ENCODE assay signal across 10 cellular contexts in genomic region chr17:10754109-10754508, GRCh38. TPM values are rescaled to one million over a fixed set of nuclear protein-coding genes. Genes with fewer than 3 reads are reported as not detected.
DNase-seq lines count a peak whose midpoint lies in the region; ATAC-seq, FAIRE-seq and TF ChIP-seq lines count a peak whose summit lies in the region.
"Had no signal": no experiment of that assay in that cellular context is flagged by ENCODE, and none has a peak within 500 bp of the region (broad histone marks: within the 10 kb centered on the region; RNA-seq: fewer than 3 reads in every experiment).

No MANE protein-coding gene starts in this region.

- H3K9me3 ChIP-seq in A549 (no peaks in the 10 kb centered on the region), RWPE2 (ENCODE audit: severe bottlenecking) (no peaks in the 10 kb centered on the region)
- H3K9me3 ChIP-seq: HAP-1 had no signal

- DNase-seq in A549 (ENCODE audit: low read depth in 1 of 2, low spot score in 1 of 2) (peak; percentile 72 to 80), GM12864 (ENCODE audit: low read depth) (no peak), RWPE2 (ENCODE audit: low spot score) (no peak), fibroblast of villous mesenchyme (ENCODE audit: low read depth) (peak; percentile 28), nucleus accumbens (lab: John Stamatoyannopoulos, UW) (no peak), SKM-1 (lab: John Stamatoyannopoulos, UW; ENCODE audit: unreplicated experiment) (no peak)
- no peak for DNase-seq in T-helper 2 cell treated with Interferon-gamma antibody and Interleukin-4, amounts not matched to agents 5 μg/mL and 100 μg/mL, for 36 hours (ENCODE audit: low spot score)

- 0% methylated on average over 2 of the region's 2 CpGs for WGBS in A549 (ENCODE audit: missing lambda C conversion rate)

- no peaks in the 10 kb centered on the region for H3K27me3 ChIP-seq in RWPE2 (ENCODE audit: insufficient read depth, poor library complexity, severe bottlenecking)

- H3K9me3 Mint-ChIP-seq in T-helper 2 cell treated with Interferon-gamma antibody and Interleukin-4, amounts not matched to agents 5 μg/mL and 100 μg/mL, for 36 hours = no peaks in the 10 kb centered on the region

- no peak overlapping the region for H3K4me3 Mint-ChIP-seq in T-helper 2 cell treated with Interferon-gamma antibody and Interleukin-4, amounts not matched to agents 5 μg/mL and 100 μg/mL, for 36 hours

- peak; percentile 80 for FAIRE-seq in A549 (lab: Jason Lieb, UNC)

- H3K4me1 ChIP-seq in A549 = no peaks in the 10 kb centered on the region
- no peaks in the 10 kb centered on the region for H3K4me1 ChIP-seq in RWPE2 (ENCODE audit: insufficient read depth, poor library complexity, severe bottlenecking)
- H3K4me1 ChIP-seq: HAP-1 had no signal

- no peaks in the 10 kb centered on the region for H3K36me3 ChIP-seq in RWPE2 (ENCODE audit: low read depth)
- H3K36me3 ChIP-seq: HAP-1 had no signal

- TF ChIP-seq EP300 in A549 (IDR thresholded peaks at IDR 0.05) = no peak

- no peaks in the 10 kb centered on the region for H3K4me1 Mint-ChIP-seq in T-helper 2 cell treated with Interferon-gamma antibody and Interleukin-4, amounts not matched to agents 5 μg/mL and 100 μg/mL, for 36 hours (ENCODE audit: low read depth)

- H3K4me3 ChIP-seq in A549 (no peak overlapping the region), GM12864 (ENCODE audit: low read depth, low read length) (no peak overlapping the region), RWPE2 (ENCODE audit: severe bottlenecking) (no peak overlapping the region), fibroblast of villous mesenchyme (ENCODE audit: low read depth, low read length) (no peak overlapping the region)
- H3K4me3 ChIP-seq: HAP-1, skin epidermis had no signal

- TF ChIP-seq RAD21 in A549 (conservative IDR thresholded peaks at IDR 0.05 in 1 of 2, IDR thresholded peaks at IDR 0.05 in 1 of 2) = peak; percentile 43 to 47; a peak in 4 of 5 replicates

- no peaks in the 10 kb centered on the region for H3K36me3 Mint-ChIP-seq in T-helper 2 cell treated with Interferon-gamma antibody and Interleukin-4, amounts not matched to agents 5 μg/mL and 100 μg/mL, for 36 hours (ENCODE audit: low read depth)

- no peak overlapping the region for H3K27ac Mint-ChIP-seq in T-helper 2 cell treated with Interferon-gamma antibody and Interleukin-4, amounts not matched to agents 5 μg/mL and 100 μg/mL, for 36 hours

- no peak overlapping the region for H3K27ac ChIP-seq in A549
- H3K27ac ChIP-seq in RWPE2 (ENCODE audit: poor library complexity, severe bottlenecking) = no peak overlapping the region
- H3K27ac ChIP-seq: skin epidermis had no signal

- POLR2A ChIA-PET in A549 (lab: Yijun Ruan, JAX) = no interaction called here

- no peaks in the 10 kb centered on the region for H3K27me3 Mint-ChIP-seq in T-helper 2 cell treated with Interferon-gamma antibody and Interleukin-4, amounts not matched to agents 5 μg/mL and 100 μg/mL, for 36 hours (ENCODE audit: low read depth)

- ATAC-seq in A549 (peak; percentile 67 to 86; a peak in 4 of 6 replicates), RWPE2 (ENCODE audit: low read depth) (no peak), GM21723 (IDR thresholded peaks at IDR 0.05; ENCODE audit: unreplicated experiment) (no peak)

- H3K4me2 ChIP-seq in A549 = no peak overlapping the region

- no peak for TF ChIP-seq POLR2A in A549 (IDR thresholded peaks at IDR 0.05; ENCODE audit: low read length)

- peak; percentile 61 for TF ChIP-seq CTCF in A549 (IDR thresholded peaks at IDR 0.05)
- peak; percentile 65 for TF ChIP-seq CTCF in GM12864 (IDR thresholded peaks at IDR 0.05; ENCODE audit: low read depth, low read length, missing control alignments)
- peak; percentile 40 for TF ChIP-seq CTCF in RWPE2 (IDR thresholded peaks at IDR 0.05; ENCODE audit: poor library complexity, severe bottlenecking)
- peak; percentile 37 for TF ChIP-seq CTCF in fibroblast of villous mesenchyme (IDR thresholded peaks at IDR 0.05; ENCODE audit: insufficient read depth, low read depth, low read length)

- CTCF ChIA-PET in A549 (lab: Yijun Ruan, JAX) = interaction anchor here (0.7 to 3.2 kb wide), 10 partner anchors 11 to 393 kb away, joined by 3 to 24 read pairs (median 3); no protein-coding TSS in a partner anchor

TF ChIP-seq in A549, 52 proteins besides CTCF, POLR2A, EP300 and RAD21:
- no peak for TF ChIP-seq HOXB13 (CRISPR knock-in tag; IDR thresholded peaks at IDR 0.05; ENCODE audit: low read depth)
- TF ChIP-seq ZFP36 (IDR thresholded peaks at IDR 0.05; ENCODE audit: borderline replicate concordance, partially characterized antibody) = peak; percentile 95
- TF ChIP-seq SMC3 (IDR thresholded peaks at IDR 0.05) = peak; percentile 61

RNA-seq across cellular contexts. Expression of gene TMEM220, which starts 24.3 kb away (rescaled TPM):
- polyA plus RNA-seq in A549 (2011; rRNA removed) (6.0 and 6.3 TPM in 2 replicates), A549 (2017; fragmentation: RNase III; extraction: RNeasy Plus Mini Kit Qiagen cat#74134 plus additional on column Dnase treatment) (3.8 to 4.4 TPM (median 3.9 TPM) in 3 replicates)
- 1.9 and 2.0 TPM in 2 replicates for polyA plus RNA-seq in A549 (2012; cell fraction: cytosol; rRNA removed)
- 0.82 and 0.92 TPM in 2 replicates for polyA plus RNA-seq in A549 (2012; cell fraction: nucleus; rRNA removed)
- polyA minus RNA-seq in A549 (2011; rRNA and poly(A)+ RNA removed) = 2.0 and 4.3 TPM in 2 replicates
- total RNA-seq in fibroblast of villous mesenchyme = 2.6 and 3.5 TPM in 2 replicates

RNA-seq across cellular contexts. Expression of gene TMEM238L, which starts 49.8 kb away (rescaled TPM):
- not detected in 2 replicates for polyA plus RNA-seq in A549 (2011; rRNA removed)
- not detected in 2 replicates for polyA plus RNA-seq in A549 (2012; cell fraction: cytosol; rRNA removed)
- not detected in 2 replicates for polyA plus RNA-seq in A549 (2012; cell fraction: nucleus; rRNA removed)
- not detected in 3 replicates for polyA plus RNA-seq in A549 (2017; fragmentation: RNase III; extraction: RNeasy Plus Mini Kit Qiagen cat#74134 plus additional on column Dnase treatment)
- polyA minus RNA-seq in A549 (2011; rRNA and poly(A)+ RNA removed) = not detected in 2 replicates
- not detected in 2 replicates for total RNA-seq in fibroblast of villous mesenchyme

RNA-seq across cellular contexts. Expression of gene ADPRM, which starts 56.7 kb away (rescaled TPM):
- 24.3 and 25.2 TPM in 2 replicates for polyA plus RNA-seq in A549 (2011; rRNA removed)
- polyA plus RNA-seq in A549 (2012; cell fraction: cytosol; rRNA removed) = 6.0 TPM in 2 replicates
- polyA plus RNA-seq in A549 (2012; cell fraction: nucleus; rRNA removed) = 1.6 and 2.7 TPM in 2 replicates
- polyA plus RNA-seq in A549 (2017; fragmentation: RNase III; extraction: RNeasy Plus Mini Kit Qiagen cat#74134 plus additional on column Dnase treatment) = 7.7 to 8.3 TPM (median 8.3 TPM) in 3 replicates
- 9.4 and 10.4 TPM in 2 replicates for polyA minus RNA-seq in A549 (2011; rRNA and poly(A)+ RNA removed)
- total RNA-seq in fibroblast of villous mesenchyme = 7.7 and 10.8 TPM in 2 replicates

RNA-seq across cellular contexts. Expression of gene SCO1, which starts 56.8 kb away (rescaled TPM):
- 43.1 and 55.8 TPM in 2 replicates for polyA plus RNA-seq in A549 (2011; rRNA removed)
- 33.8 and 37.5 TPM in 2 replicates for polyA plus RNA-seq in A549 (2012; cell fraction: cytosol; rRNA removed)
- 36.7 and 40.4 TPM in 2 replicates for polyA plus RNA-seq in A549 (2012; cell fraction: nucleus; rRNA removed)
- polyA plus RNA-seq in A549 (2017; fragmentation: RNase III; extraction: RNeasy Plus Mini Kit Qiagen cat#74134 plus additional on column Dnase treatment) = 52.2 to 58.1 TPM (median 53.6 TPM) in 3 replicates
- 14.7 and 16.0 TPM in 2 replicates for polyA minus RNA-seq in A549 (2011; rRNA and poly(A)+ RNA removed)
- total RNA-seq in fibroblast of villous mesenchyme = 17.3 and 38.3 TPM in 2 replicates

Comparison
In these comparisons a context has a peak if more than half of its experiments do, and no peak if none do; other contexts are left out.
1. ATAC-seq: peak in A549 (2 of 2); none in RWPE2 (single experiment) and GM21723 (single experiment).
2. DNase-seq: peak in A549 (2 of 2) and fibroblast of villous mesenchyme (single experiment); none in GM12864 (single experiment), RWPE2 (single experiment), nucleus accumbens (0 of 56), T-helper 2 cell treated with Interferon-gamma antibody and Interleukin-4, amounts not matched to agents 5 μg/mL and 100 μg/mL, for 36 hours (single experiment) and SKM-1 (single experiment).
3. Peak in every context shown above with its lines, with median percentiles within 50 percentile points of each other: CTCF ChIP-seq.